In genomic region chr15:78618064-78618463, GRCh38 we compare ENCODE assay signal across 15 cellular contexts. TPM values are rescaled to one million over a fixed set of nuclear protein-coding genes. Genes with fewer than 3 reads are reported as not detected.
"Had no signal": no experiment of that assay in that cellular context is flagged by ENCODE, and none has a peak within 500 bp of the region (broad histone marks: within the 10 kb centered on the region; RNA-seq: fewer than 3 reads in every experiment).

No MANE protein-coding gene starts in this region.

- H3K4me3 ChIP-seq: body of pancreas, hepatocyte, psoas muscle, spleen, thyroid gland, vagina had no signal

- FAIRE-seq: colon had no signal

- H3K36me3 ChIP-seq: neutrophil, spleen, thyroid gland, vagina had no signal

- H3K27ac ChIP-seq: body of pancreas, hepatocyte, neutrophil, psoas muscle, spleen, thyroid gland, vagina had no signal

- H3K79me2 ChIP-seq: hepatocyte had no signal

- H3K9me3 ChIP-seq: body of pancreas, neutrophil, psoas muscle, spleen, thyroid gland, vagina had no signal

- H2AFZ ChIP-seq: hepatocyte had no signal

RNA-seq across cellular contexts. Expression of gene CHRNA3, which starts 2.7 kb away (rescaled TPM):
- total RNA-seq: activated B cell treated with CpG ODN at 0.5 μM for 24 hours; activated naive CD8-positive, alpha-beta T cell treated with anti-CD3 and anti-CD28 coated beads for 36 hours; lung microvascular endothelial cell; mononuclear cell; naive thymus-derived CD8-positive, alpha-beta T cell; sciatic nerve; T-helper 17 cell had no signal
- polyA plus RNA-seq: naive thymus-derived CD8-positive, alpha-beta T cell had no signal

RNA-seq across cellular contexts. Expression of gene CHRNB4, which starts 22.9 kb away (rescaled TPM):
- total RNA-seq: activated B cell treated with CpG ODN at 0.5 μM for 24 hours; activated naive CD8-positive, alpha-beta T cell treated with anti-CD3 and anti-CD28 coated beads for 36 hours; body of pancreas; hepatocyte; lung microvascular endothelial cell; mononuclear cell; naive thymus-derived CD8-positive, alpha-beta T cell; psoas muscle; sciatic nerve; T-helper 17 cell; thyroid gland had no signal
- polyA plus RNA-seq: naive thymus-derived CD8-positive, alpha-beta T cell; psoas muscle had no signal
